ENCODE assay signal across 20 cellular contexts in the genomic region with DNA sequence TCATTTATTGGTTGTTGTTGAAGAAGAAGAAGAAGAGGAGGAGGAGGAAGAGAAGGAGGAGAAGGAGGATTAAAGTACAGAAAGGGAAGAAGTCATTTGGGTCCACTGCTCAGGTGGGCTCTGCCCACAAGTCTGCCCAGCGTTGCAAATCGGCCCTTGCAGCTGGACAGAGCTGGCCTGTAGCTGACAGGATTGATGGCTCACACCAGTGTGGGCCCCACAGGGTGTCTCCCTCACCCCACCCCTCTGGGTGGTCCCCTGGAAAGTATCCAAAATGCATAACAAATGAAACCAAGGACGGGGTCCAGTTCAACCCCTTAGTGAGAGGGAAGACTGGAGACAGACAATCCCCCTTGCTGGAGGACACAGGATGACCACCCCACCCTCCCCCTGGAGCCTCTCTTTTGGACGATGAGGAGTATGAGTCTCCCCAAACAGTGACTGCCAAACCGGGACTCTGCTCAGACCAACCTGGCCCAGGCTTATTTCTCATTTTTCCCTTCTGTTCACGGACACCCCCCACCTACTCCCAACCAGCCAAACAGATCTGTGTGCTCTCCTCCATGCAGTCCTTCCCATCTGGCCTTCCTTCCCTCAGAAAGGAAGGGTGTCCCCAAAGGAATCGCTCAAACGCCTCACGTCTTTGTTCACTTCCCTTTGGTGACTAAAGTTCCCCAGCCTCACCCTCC.
"Had no signal": no experiment of that assay in that cellular context is flagged by ENCODE, and none has a peak within 500 bp of the region (broad histone marks: within the 10 kb centered on the region; RNA-seq: fewer than 3 reads in every experiment).

No MANE protein-coding gene starts in this region.

- H3K4me3 ChIP-seq: lung, right lobe of liver, testis had no signal

- H3K27ac ChIP-seq: brain microvascular endothelial cell, right lobe of liver, testis had no signal

- H3K36me3 Mint-ChIP-seq: type B pancreatic cell had no signal

- H3K9me3 ChIP-seq: right lobe of liver, testis had no signal

- H3K4me3 Mint-ChIP-seq: activated CD4-positive, alpha-beta T cell treated with anti-CD3 and anti-CD28 coated beads, Interleukin-2, amount 10 ng/mL, durations not matched to agents 24 days and 14 days; activated CD8-positive, alpha-beta T cell treated with anti-CD3 and anti-CD28 coated beads, Interleukin-2, amount 10 ng/mL, durations not matched to agents 7 days and 5 days; activated naive CD4-positive, alpha-beta T cell treated with anti-CD3 and anti-CD28 coated beads, Interleukin-2, amount 10 ng/mL, durations not matched to agents 7 days and 5 days; activated T-cell treated with anti-CD3 and anti-CD28 coated beads, Interleukin-2, amount 50 U/mL, for 4 hours; dendritic cell treated with granulocyte-macrophage colony-stimulating factor and Interleukin-4, amounts not matched to agents 40 ng/mL and 50 ng/mL, for 4 days; type B pancreatic cell had no signal

- H3K27me3 ChIP-seq: brain microvascular endothelial cell, right lobe of liver, testis had no signal

- H3K4me1 ChIP-seq: right lobe of liver, testis had no signal

- DNase-seq: activated CD4-positive, alpha-beta T cell treated with anti-CD3 and anti-CD28 coated beads, Interleukin-2, amount 10 ng/mL, durations not matched to agents 24 days and 14 days; activated CD8-positive, alpha-beta T cell treated with anti-CD3 and anti-CD28 coated beads, Interleukin-2, amount 10 ng/mL, durations not matched to agents 7 days and 5 days; activated effector memory CD4-positive, alpha-beta T cell treated with Interleukin-2 at 50 U/mL for 16 hours; activated naive CD4-positive, alpha-beta T cell treated with anti-CD3 and anti-CD28 coated beads, Interleukin-2, amount 10 ng/mL, durations not matched to agents 7 days and 5 days; activated T-cell treated with anti-CD3 and anti-CD28 coated beads, Interleukin-2, amount 50 U/mL, for 4 hours; aorta; brain microvascular endothelial cell; effector CD8-positive, alpha-beta T cell; hippocampal formation; left colon; midbrain; right lobe of liver; small intestine; stimulated activated CD4-positive, alpha-beta T cell treated with anti-CD3 and anti-CD28 coated beads, Interleukin-15, amount 100 ng/mL, for 24 hours; stimulated activated CD4-positive, alpha-beta T cell treated with anti-CD3 and anti-CD28 coated beads, Interleukin-2, amount 100 ng/mL, for 48 hours; T-helper 1 cell; testis had no signal

- ATAC-seq: activated CD8-positive, alpha-beta T cell treated with anti-CD3 and anti-CD28 coated beads, Interleukin-2, amount 10 ng/mL, durations not matched to agents 7 days and 5 days; activated T-cell treated with anti-CD3 and anti-CD28 coated beads, Interleukin-2, amount 50 U/mL, for 4 hours; left colon; right lobe of liver had no signal

- H3K36me3 ChIP-seq: brain microvascular endothelial cell, right lobe of liver had no signal

- H3K27ac Mint-ChIP-seq: activated CD4-positive, alpha-beta T cell treated with anti-CD3 and anti-CD28 coated beads, Interleukin-2, amount 10 ng/mL, durations not matched to agents 24 days and 14 days; activated CD8-positive, alpha-beta T cell treated with anti-CD3 and anti-CD28 coated beads, Interleukin-2, amount 10 ng/mL, durations not matched to agents 7 days and 5 days; activated naive CD4-positive, alpha-beta T cell treated with anti-CD3 and anti-CD28 coated beads, Interleukin-2, amount 10 ng/mL, durations not matched to agents 7 days and 5 days; dendritic cell treated with granulocyte-macrophage colony-stimulating factor and Interleukin-4, amounts not matched to agents 40 ng/mL and 50 ng/mL, for 4 days; type B pancreatic cell had no signal

- H3K9me3 Mint-ChIP-seq: activated T-cell treated with anti-CD3 and anti-CD28 coated beads, Interleukin-2, amount 50 U/mL, for 4 hours; type B pancreatic cell had no signal
